ENCODE assay signal across 18 cellular contexts in genomic region chr1:81463889-81464288, GRCh38.
DNase-seq lines count a peak whose midpoint lies in the region; ATAC-seq, FAIRE-seq and TF ChIP-seq lines count a peak whose summit lies in the region.
"Had no signal": no experiment of that assay in that cellular context is flagged by ENCODE, and none has a peak within 500 bp of the region (broad histone marks: within the 10 kb centered on the region; RNA-seq: fewer than 3 reads in every experiment).

No MANE protein-coding gene starts in this region.

- H3K27ac Mint-ChIP-seq in neural crest cell (ENCODE audit: unreplicated experiment) = no peak overlapping the region
- H3K27ac Mint-ChIP-seq in activated CD4-positive, alpha-beta memory T cell treated with anti-CD3 and anti-CD28 coated beads for 36 hours = no peak overlapping the region
- H3K27ac Mint-ChIP-seq: HFFc6 had no signal

- no peaks in the 10 kb centered on the region for H3K27me3 ChIP-seq in left ventricle myocardium inferior (ENCODE audit: low read depth)
- no peaks in the 10 kb centered on the region for H3K27me3 ChIP-seq in endothelial cell of umbilical vein (ENCODE audit: control insufficient read depth in 2 of 2, insufficient read depth in 2 of 2, low read length in 2 of 2)
- peaks cover 0 to 15% (median 0%) of the 10 kb centered on the region in 45 donors for H3K27me3 ChIP-seq in dorsolateral prefrontal cortex

- no peak for ATAC-seq in GM19452 (IDR thresholded peaks at IDR 0.05; ENCODE audit: unreplicated experiment)

- peaks cover 15% of the 10 kb centered on the region for H3K4me1 ChIP-seq in left ventricle myocardium inferior
- H3K4me1 ChIP-seq in endothelial cell of umbilical vein (ENCODE audit: control insufficient read depth, extremely low read depth, insufficient read depth, low read length) = no peaks in the 10 kb centered on the region

- FAIRE-seq in endothelial cell of umbilical vein (lab: Jason Lieb, UNC) = no peak
- FAIRE-seq: H54 had no signal

- H3K9ac ChIP-seq in endothelial cell of umbilical vein (replicated peaks; ENCODE audit: extremely low read depth, insufficient read depth, low read length) = no peak overlapping the region

- H3K4me1 Mint-ChIP-seq in neural crest cell = peaks cover 67% of the 10 kb centered on the region
- H3K4me1 Mint-ChIP-seq in activated CD4-positive, alpha-beta memory T cell treated with anti-CD3 and anti-CD28 coated beads for 36 hours (ENCODE audit: low read depth) = no peaks in the 10 kb centered on the region

- POLR2A ChIA-PET in endothelial cell of umbilical vein (lab: Charles Lee) = no interaction called here
- POLR2A ChIA-PET in activated CD4-positive, alpha-beta memory T cell treated with anti-CD3 and anti-CD28 coated beads for 36 hours (lab: Charles Lee) = no interaction called here

- no peaks in the 10 kb centered on the region for H3K9me1 ChIP-seq in endothelial cell of umbilical vein (replicated peaks; ENCODE audit: control insufficient read depth, extremely low read depth, insufficient read depth, low read length)

- intact Hi-C loops in left ventricle myocardium inferior (cut with micrococcal nuclease) = no loop called here
- intact Hi-C loops in cardiac septum (cut with DNase I) = no loop called here
- intact Hi-C loops in endothelial cell of umbilical vein (cut with micrococcal nuclease) = no loop called here
- intact Hi-C loops in activated CD4-positive, alpha-beta memory T cell treated with anti-CD3 and anti-CD28 coated beads for 36 hours (cut with micrococcal nuclease) = no loop called here
- intact Hi-C loops in dorsolateral prefrontal cortex (cut with DNase I) = no loop called here

- dilution Hi-C loops in endothelial cell of umbilical vein (cut with MboI; ENCODE audit: extremely low pct_ligation_motif_present, low sequenced_read_pairs) = no loop called here

- no peak overlapping the region for H3K27ac ChIP-seq in left ventricle myocardium inferior (replicated peaks)
- no peak overlapping the region for H3K27ac ChIP-seq in endothelial cell of umbilical vein (ENCODE audit: insufficient read depth, low read depth, low read length)
- H3K27ac ChIP-seq in dorsolateral prefrontal cortex = no peak overlapping the region

- no peak for DNase-seq in left ventricle myocardium inferior
- DNase-seq in cardiac septum (ENCODE audit: low spot score) = no peak
- DNase-seq in endothelial cell of umbilical vein (ENCODE audit: low read depth, low spot score) = peak; percentile 11
- DNase-seq in neural crest cell (ENCODE audit: low read depth, low spot score) = no peak
- DNase-seq in activated CD4-positive, alpha-beta memory T cell treated with anti-CD3 and anti-CD28 coated beads for 36 hours = no peak
- DNase-seq in stimulated activated CD4-positive, alpha-beta T cell treated with anti-CD3 and anti-CD28 coated beads, Interleukin-2, amount 100 ng/mL, for 48 hours = no peak
- no peak for DNase-seq in dorsolateral prefrontal cortex
- DNase-seq: 8988T, DMS 273 treated with DMSO at 0.1 percent for 48 hours, DND-41, HFFc6, NCI-H1092 treated with DMSO at 0.1 percent for 48 hours, NCI-H2081, NCI-H510A treated with DMSO at 0.1 percent for 48 hours, NCI-H774, SHP77 treated with DMSO at 0.1 percent for 48 hours had no signal

- H4K20me1 ChIP-seq in endothelial cell of umbilical vein (replicated peaks; ENCODE audit: control insufficient read depth, extremely low read depth, insufficient read depth, low read length) = no peaks in the 10 kb centered on the region

- H3K4me2 ChIP-seq in endothelial cell of umbilical vein (ENCODE audit: insufficient read depth, low read length) = no peak overlapping the region

- H3K36me3 ChIP-seq in left ventricle myocardium inferior = no peaks in the 10 kb centered on the region
- H3K36me3 ChIP-seq in endothelial cell of umbilical vein (ENCODE audit: control insufficient read depth in 2 of 2, extremely low read depth in 1 of 2, insufficient read depth in 2 of 2, low read length in 2 of 2) = no peaks in the 10 kb centered on the region

- CTCF ChIA-PET in endothelial cell of umbilical vein (lab: Charles Lee) = no interaction called here
- CTCF ChIA-PET in activated CD4-positive, alpha-beta memory T cell treated with anti-CD3 and anti-CD28 coated beads for 36 hours (lab: Charles Lee) = no interaction called here

- peak overlapping the region; percentile 67 for H3K4me3 Mint-ChIP-seq in neural crest cell
- H3K4me3 Mint-ChIP-seq in activated CD4-positive, alpha-beta memory T cell treated with anti-CD3 and anti-CD28 coated beads for 36 hours = no peak overlapping the region
- H3K4me3 Mint-ChIP-seq: HFFc6 had no signal

- H3K79me2 ChIP-seq in endothelial cell of umbilical vein (ENCODE audit: control insufficient read depth, insufficient read depth, low read length) = no peaks in the 10 kb centered on the region

- no peaks in the 10 kb centered on the region for H3K9me3 ChIP-seq in left ventricle myocardium inferior (replicated peaks)
- no peaks in the 10 kb centered on the region for H3K9me3 ChIP-seq in endothelial cell of umbilical vein (replicated peaks; ENCODE audit: control insufficient read depth, insufficient read depth, low read length)

- no peaks in the 10 kb centered on the region for H3K27me3 Mint-ChIP-seq in neural crest cell (ENCODE audit: low read depth)
- no peaks in the 10 kb centered on the region for H3K27me3 Mint-ChIP-seq in activated CD4-positive, alpha-beta memory T cell treated with anti-CD3 and anti-CD28 coated beads for 36 hours

- H3K4me3 ChIP-seq in left ventricle myocardium inferior (peak overlapping the region; percentile 35), endothelial cell of umbilical vein (replicated peaks in 1 of 3; ENCODE audit: insufficient read depth in 1 of 3, low read depth in 1 of 3, low read length in 3 of 3) (no peak overlapping the region), dorsolateral prefrontal cortex (peak overlapping the region in 3 of 59 donors; percentile 3 to 20 (median 17))

- H3K36me3 Mint-ChIP-seq in neural crest cell (ENCODE audit: low read depth) = no peaks in the 10 kb centered on the region
- no peaks in the 10 kb centered on the region for H3K36me3 Mint-ChIP-seq in activated CD4-positive, alpha-beta memory T cell treated with anti-CD3 and anti-CD28 coated beads for 36 hours

- no TSS peak for BruUV-seq in endothelial cell of umbilical vein (replicated peaks; lab: Mats Ljungman, UMichigan)

- no peak for TF ChIP-seq POLR2A in endothelial cell of umbilical vein (IDR thresholded peaks at IDR 0.05; ENCODE audit: low read depth, low read length)

- no peaks in the 10 kb centered on the region for H3K9me3 Mint-ChIP-seq in neural crest cell
- no peaks in the 10 kb centered on the region for H3K9me3 Mint-ChIP-seq in activated CD4-positive, alpha-beta memory T cell treated with anti-CD3 and anti-CD28 coated beads for 36 hours

- peak overlapping the region; percentile 42 for H2AFZ ChIP-seq in endothelial cell of umbilical vein (ENCODE audit: low read depth, low read length)

- TF ChIP-seq CTCF in left ventricle myocardium inferior (IDR thresholded peaks at IDR 0.05; ENCODE audit: borderline replicate concordance) = no peak
- TF ChIP-seq CTCF in endothelial cell of umbilical vein (IDR thresholded peaks at IDR 0.05; ENCODE audit: extremely low read depth in 1 of 2, insufficient read depth in 1 of 2, low read depth in 1 of 2, low read length in 2 of 2) = no peak
- TF ChIP-seq CTCF in neural crest cell (conservative IDR thresholded peaks at IDR 0.05) = no peak
- TF ChIP-seq CTCF in dorsolateral prefrontal cortex (IDR thresholded peaks at IDR 0.05 in 54 of 56, conservative IDR thresholded peaks at IDR 0.05 in 2 of 56; ENCODE audit: low read depth in 1 of 56, partially characterized antibody in 56 of 56) = no peak

TF ChIP-seq in endothelial cell of umbilical vein, 7 proteins besides CTCF, POLR2A, EP300 and RAD21:
- TF ChIP-seq JUN (IDR thresholded peaks at IDR 0.05; ENCODE audit: borderline replicate concordance, insufficient read depth, insufficient read length, low read depth) (no peak), FOS (IDR thresholded peaks at IDR 0.05; ENCODE audit: borderline replicate concordance, insufficient read depth, low read length) (no peak), GATA2 (IDR thresholded peaks at IDR 0.05; ENCODE audit: insufficient read depth, insufficient read length, low read depth, low read length) (no peak), POLR2AphosphoS5 (IDR thresholded peaks at IDR 0.05; ENCODE audit: insufficient read depth, low read depth, low read length) (no peak), MYC (IDR thresholded peaks at IDR 0.05; ENCODE audit: low read depth, low read length) (no peak), MAX (IDR thresholded peaks at IDR 0.05; ENCODE audit: insufficient read depth, insufficient read length) (no peak), EZH2 (IDR thresholded peaks at IDR 0.05; ENCODE audit: borderline replicate concordance, low read depth, low read length, severe bottlenecking) (no peak)
